Comparison of ENCODE assay signal across 8 cellular contexts in genomic region chr12:31403099-31403607, GRCh38.
DNase-seq lines count a peak whose midpoint lies in the region; ATAC-seq and TF ChIP-seq lines count a peak whose summit lies in the region.
"Not testable (repeated sequence)": the region's sequence is repeated elsewhere in the genome, so short reads cannot be mapped to it uniquely, and the experiment has no call there.

No MANE protein-coding gene starts in this region.

- H3K27me3 ChIP-seq in ascending aorta; left ventricle myocardium inferior (ENCODE audit: low read depth): not testable (repeated sequence)

- H3K36me3 ChIP-seq in ascending aorta (peaks cover 12 to 19% of the 10 kb centered on the region in 2 donors), left ventricle myocardium inferior (peaks cover 45% of the 10 kb centered on the region)

- H3K4me3 ChIP-seq in ascending aorta, left ventricle myocardium inferior: not testable (repeated sequence)

- H3K27ac ChIP-seq in ascending aorta; left ventricle myocardium inferior (replicated peaks): not testable (repeated sequence)

- H3K4me1 ChIP-seq in ascending aorta, left ventricle myocardium inferior: not testable (repeated sequence)

- not testable (repeated sequence) for H3K9me3 ChIP-seq in ascending aorta; left ventricle myocardium inferior (replicated peaks)

- DNase-seq in AG09319 (ENCODE audit: extremely low read depth, low read depth), result peak; percentile 90
- DNase-seq in NCI-H2029 (lab: John Stamatoyannopoulos, UW), result peak; percentile 55
- peak in 4 of 5 donors; percentile 22 to 58 (median 26) for DNase-seq in T-helper 1 cell
- DNase-seq in ascending aorta (ENCODE audit: low spot score in 2 of 2), result peak; percentile 12 to 79
- peak; percentile 18 for DNase-seq in left ventricle myocardium inferior
- DNase-seq in retina, result peak; percentile 77

- TF ChIP-seq CTCF in AG09319 (IDR thresholded peaks at IDR 0.05; ENCODE audit: low read depth, low read length) (peak; percentile 88), ascending aorta (IDR thresholded peaks at IDR 0.05) (peak; percentile 75 to 92 (median 86)), left ventricle myocardium inferior (IDR thresholded peaks at IDR 0.05; ENCODE audit: borderline replicate concordance) (peak; percentile 96)

- ATAC-seq in GM18870 (IDR thresholded peaks at IDR 0.05; ENCODE audit: unreplicated experiment) (peak; percentile 88), HG03060 (IDR thresholded peaks at IDR 0.05; ENCODE audit: low read depth, unreplicated experiment) (peak; percentile 77)

- intact Hi-C loops in ascending aorta (cut with DNase I), result loop anchor here (1.0 to 10.0 kb wide), 2 partner anchors 233 to 902 kb away; no protein-coding TSS in a partner anchor
- intact Hi-C loops in left ventricle myocardium inferior (cut with micrococcal nuclease), result loop anchor here (2.0 kb wide), 1 partner anchor 234 kb away; no protein-coding TSS in a partner anchor

Comparison
In these comparisons a context has a peak if more than half of its experiments do, and no peak if none do; other contexts are left out.
1. DNase-seq: peak in every context shown above with its lines; median percentile 90 in AG09319; 77 in retina; 55 in NCI-H2029; 46 in ascending aorta; 26 in T-helper 1 cell; 18 in left ventricle myocardium inferior.